ENCODE assay signal across 28 cellular contexts in the genomic region with DNA sequence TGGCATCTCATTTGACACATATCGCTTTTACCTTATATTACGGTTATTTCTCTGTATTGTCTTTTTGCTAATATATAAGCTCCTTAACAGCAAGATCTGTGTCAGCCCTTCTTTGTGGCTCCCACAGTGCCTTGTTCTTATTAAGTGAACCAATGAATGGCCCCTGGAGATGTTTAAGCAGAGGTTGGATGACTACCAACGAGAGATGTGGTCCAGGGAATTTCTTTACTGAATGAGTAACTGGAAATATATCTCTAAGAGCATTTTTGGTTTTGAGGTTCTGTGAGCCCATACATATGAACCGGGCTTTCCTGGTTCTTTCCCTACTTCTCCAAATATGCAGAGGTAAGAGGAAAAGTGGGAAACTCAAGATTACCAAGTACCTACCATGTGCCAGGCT. TPM values are rescaled to one million over a fixed set of nuclear protein-coding genes. Genes with fewer than 3 reads are reported as not detected.
DNase-seq lines count a peak whose midpoint lies in the region; ATAC-seq and TF ChIP-seq lines count a peak whose summit lies in the region.
"Had no signal": no experiment of that assay in that cellular context is flagged by ENCODE, and none has a peak within 500 bp of the region (broad histone marks: within the 10 kb centered on the region; RNA-seq: fewer than 3 reads in every experiment).

No MANE protein-coding gene starts in this region.

- H3K9me3 ChIP-seq in adipocyte (ENCODE audit: control insufficient read depth, low read length): no peaks in the 10 kb centered on the region
- H3K9me3 ChIP-seq: Caco-2, HAP-1, right lobe of liver, vagina had no signal

- no peak overlapping the region for H3K4me3 ChIP-seq in adipocyte (ENCODE audit: low read length)
- H3K4me3 ChIP-seq in fibroblast of the aortic adventitia (ENCODE audit: low read depth, low read length): no peak overlapping the region
- H3K4me3 ChIP-seq: HAP-1, right lobe of liver, vagina had no signal

- peaks cover 4% of the 10 kb centered on the region for H3K4me1 ChIP-seq in adipocyte (ENCODE audit: control insufficient read depth, insufficient read depth, low read length)
- H3K4me1 ChIP-seq: Caco-2, HAP-1, right lobe of liver, vagina had no signal

- TF ChIP-seq CTCF in fibroblast of the aortic adventitia (IDR thresholded peaks at IDR 0.05; ENCODE audit: insufficient read depth, low read length): no peak

- no peaks in the 10 kb centered on the region for H3K36me3 ChIP-seq in adipocyte (ENCODE audit: control insufficient read depth, insufficient read depth, low read length, severe bottlenecking)
- H3K36me3 ChIP-seq: HAP-1, right lobe of liver, vagina had no signal

- peaks cover 3% of the 10 kb centered on the region for H3K27me3 ChIP-seq in adipocyte (replicated peaks; ENCODE audit: control insufficient read depth, insufficient read depth, low read length)
- H3K27me3 ChIP-seq: right lobe of liver, vagina had no signal

- ATAC-seq in GM19395 (IDR thresholded peaks at IDR 0.05; ENCODE audit: unreplicated experiment): no peak
- ATAC-seq: activated CD8-positive, alpha-beta T cell treated with anti-CD3 and anti-CD28 coated beads for 36 hours; right lobe of liver; stimulated activated naive CD8-positive, alpha-beta T cell treated with anti-CD3 and anti-CD28 coated beads, Interleukin-15, amount 100 ng/mL, for 72 hours had no signal

- DNase-seq in ELR (ENCODE audit: low read depth) (peak; percentile 47), adipocyte (ENCODE audit: low read depth) (peak; percentile 25), fibroblast of the aortic adventitia (ENCODE audit: low read depth) (peak; percentile 71), hypothalamus (lab: John Stamatoyannopoulos, UW) (no peak), NCI-H1092 treated with DMSO at 0.1 percent for 48 hours (lab: John Stamatoyannopoulos, UW) (no peak), islet precursor cell (no peak)
- DNase-seq: activated CD4-positive, alpha-beta T cell treated with anti-CD3 and anti-CD28 coated beads for 1 hour; activated CD8-positive, alpha-beta T cell treated with anti-CD3 and anti-CD28 coated beads for 36 hours; activated naive CD4-positive, alpha-beta T cell treated with anti-CD3 and anti-CD28 coated beads, Interleukin-2, amount 10 ng/mL, durations not matched to agents 7 days and 5 days; Caco-2; glutamatergic neuron; naive B cell; NCI-H1092; NCI-H187; NCI-H2171 treated with DMSO at 0.1 percent for 48 hours; NCI-H510A; right lobe of liver; SIG-M5; stimulated activated CD8-positive, alpha-beta memory T cell treated with anti-CD3 and anti-CD28 coated beads, Interleukin-4, amount 100 ng/mL, for 48 hours; stimulated activated naive CD8-positive, alpha-beta T cell treated with anti-CD3 and anti-CD28 coated beads, Interleukin-15, amount 100 ng/mL, for 72 hours had no signal

- no peak overlapping the region for H3K9ac ChIP-seq in adipocyte (ENCODE audit: low read length)

RNA-seq across cellular contexts. Expression of a gene that starts 23.5 kb away (rescaled TPM):
- 96.2 and 234 TPM in 2 replicates for total RNA-seq in fibroblast of the aortic adventitia (ENCODE audit: low replicate concordance)

RNA-seq across cellular contexts. Expression of a gene that starts 27.9 kb away (rescaled TPM):
- total RNA-seq in fibroblast of the aortic adventitia (ENCODE audit: low replicate concordance): 45.2 and 147 TPM in 2 replicates

RNA-seq across cellular contexts. Expression of a gene that starts 48.0 kb away (rescaled TPM):
- not detected in 2 replicates for total RNA-seq in fibroblast of the aortic adventitia (ENCODE audit: low replicate concordance)
- total RNA-seq: activated CD8-positive, alpha-beta T cell treated with anti-CD3 and anti-CD28 coated beads for 36 hours; bronchial epithelial cell; Caco-2; endothelial cell of umbilical vein; lower leg skin; mesothelial cell of epicardium; progenitor cell of endocrine pancreas; right lobe of liver; vagina had no signal

Comparison
In these comparisons a context has a peak if more than half of its experiments do, and no peak if none do; other contexts are left out.
1. DNase-seq: peak in ELR (single experiment), adipocyte (single experiment) and fibroblast of the aortic adventitia (single experiment); none in hypothalamus (0 of 51), NCI-H1092 treated with DMSO at 0.1 percent for 48 hours (single experiment) and islet precursor cell (single experiment).